ENCODE assay signal across 1 cellular context in genomic region chr14:51431033-51431709, GRCh38.
TF ChIP-seq lines count a peak whose summit lies in the region.

No MANE protein-coding gene starts in this region.

TF ChIP-seq in WTC11, 78 proteins besides CTCF, POLR2A, EP300 and RAD21 (continued from another document):
- TF ChIP-seq AFF4 (CRISPR knock-in tag; IDR thresholded peaks at IDR 0.05; ENCODE audit: borderline replicate concordance) (no peak), IRF2 (CRISPR knock-in tag; IDR thresholded peaks at IDR 0.05; ENCODE audit: borderline replicate concordance, low read depth) (no peak), ZNF396 (CRISPR knock-in tag; IDR thresholded peaks at IDR 0.05; ENCODE audit: borderline replicate concordance) (no peak), TEAD4 (CRISPR knock-in tag; IDR thresholded peaks at IDR 0.05) (no peak), ZNF671 (CRISPR knock-in tag; IDR thresholded peaks at IDR 0.05) (no peak), HMGA2 (CRISPR knock-in tag; IDR thresholded peaks at IDR 0.05) (no peak), NFYB (CRISPR knock-in tag; conservative IDR thresholded peaks at IDR 0.05; ENCODE audit: low read depth) (no peak), ZSCAN18 (CRISPR knock-in tag; IDR thresholded peaks at IDR 0.05) (no peak), ZNF425 (CRISPR knock-in tag; conservative IDR thresholded peaks at IDR 0.05) (no peak), NR2C2 (CRISPR knock-in tag; IDR thresholded peaks at IDR 0.05) (no peak), E2F4 (CRISPR knock-in tag; IDR thresholded peaks at IDR 0.05; ENCODE audit: borderline replicate concordance, low read depth) (no peak)
